19 cellular contexts compared by ENCODE assay signal in the genomic region with DNA sequence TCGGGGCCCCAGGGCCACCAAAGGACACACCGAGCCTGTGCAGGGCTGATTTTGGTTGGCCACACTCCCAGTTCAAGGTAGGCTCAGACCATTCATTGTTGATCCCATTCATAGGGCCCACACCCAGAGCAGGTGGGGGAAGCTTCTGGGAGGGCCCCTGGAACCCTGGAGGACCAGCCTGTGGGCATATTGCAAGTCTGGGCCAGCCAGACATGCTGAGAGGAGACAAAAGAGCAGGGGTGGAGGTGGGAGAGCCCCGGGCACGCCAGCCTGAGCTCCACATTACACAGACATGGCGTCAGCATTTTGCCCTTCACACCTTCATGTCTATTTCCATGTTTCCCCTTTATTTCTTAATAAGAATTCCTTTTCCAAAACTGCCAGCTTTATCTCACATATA.
"Had no signal": no experiment of that assay in that cellular context is flagged by ENCODE, and none has a peak within 500 bp of the region (broad histone marks: within the 10 kb centered on the region; RNA-seq: fewer than 3 reads in every experiment).

No MANE protein-coding gene starts in this region.

- DNase-seq: activated CD4-positive, alpha-beta memory T cell treated with anti-CD3 and anti-CD28 coated beads, Interleukin-2, amount 10 ng/mL, durations not matched to agents 7 days and 5 days; activated CD4-positive, alpha-beta T cell treated with anti-CD3 and anti-CD28 coated beads, Interleukin-2, amount 10 ng/mL, durations not matched to agents 24 days and 14 days; activated gamma-delta T cell; activated naive CD4-positive, alpha-beta T cell treated with anti-CD3 and anti-CD28 coated beads, Interleukin-2, amount 50 U/mL, for 16 hours; activated naive CD8-positive, alpha-beta T cell treated with anti-CD3 and anti-CD28 coated beads, Interleukin-2, amount 50 U/mL, for 24 hours; activated T-cell treated with anti-CD3 and anti-CD28 coated beads, Interleukin-2, amount 50 U/mL, for 72 hours; central memory CD4-positive, alpha-beta T cell; foreskin melanocyte; mesenchymal stem cell; mucosa of descending colon; nephron progenitor cell; right lobe of liver; stimulated activated CD4-positive, alpha-beta T cell treated with anti-CD3 and anti-CD28 coated beads, Interleukin-4, amount 100 ng/mL, for 1 hour; stimulated activated naive CD4-positive, alpha-beta T cell had no signal

- H3K4me1 ChIP-seq: pancreas, right lobe of liver had no signal

- ATAC-seq: activated CD4-positive, CD25-positive, alpha-beta regulatory T cell treated with anti-CD3 and anti-CD28 coated beads, Interleukin-2, amount 50 U/mL, for 24 hours; activated naive CD8-positive, alpha-beta T cell treated with anti-CD3 and anti-CD28 coated beads, Interleukin-2, amount 50 U/mL, for 24 hours; activated T-cell treated with anti-CD3 and anti-CD28 coated beads, Interleukin-2, amount 50 U/mL, for 72 hours; mucosa of descending colon; pancreas; right lobe of liver had no signal

- H3K36me3 ChIP-seq: pancreas, right lobe of liver, thoracic aorta, vagina had no signal

- H3K27me3 ChIP-seq: pancreas, right lobe of liver, vagina had no signal

- H3K4me3 ChIP-seq: mucosa of descending colon, pancreas, right lobe of liver, thoracic aorta, vagina had no signal

- H3K9me3 ChIP-seq: mucosa of descending colon, pancreas, right lobe of liver, thoracic aorta, vagina had no signal

- H3K27ac ChIP-seq: pancreas, right lobe of liver, thoracic aorta, vagina, VCaP had no signal
